ENCODE assay signal across 13 cellular contexts in genomic region chr5:1757511-1757910, GRCh38.
"Had no signal": no experiment of that assay in that cellular context is flagged by ENCODE, and none has a peak within 500 bp of the region (broad histone marks: within the 10 kb centered on the region; RNA-seq: fewer than 3 reads in every experiment).

No MANE protein-coding gene starts in this region.

- H3K4me1 ChIP-seq: upper lobe of left lung had no signal

- H3K4me3 ChIP-seq: hepatocyte, upper lobe of left lung had no signal

- H3K27me3 ChIP-seq: hepatocyte, upper lobe of left lung had no signal

- H2AFZ ChIP-seq: hepatocyte had no signal

- H3K4me1 Mint-ChIP-seq: activated CD4-positive, alpha-beta T cell treated with anti-CD3 and anti-CD28 coated beads, Interleukin-2, amount 10 ng/mL, durations not matched to agents 7 days and 5 days; activated naive CD4-positive, alpha-beta T cell treated with anti-CD3 and anti-CD28 coated beads, Interleukin-2, amount 10 ng/mL, durations not matched to agents 7 days and 5 days; naive thymus-derived CD4-positive, alpha-beta T cell; stimulated activated naive B cell treated with anti-CD40 and anti-IgM and Interleukin-4, amounts not matched to agents 10 μg/mL and 1 μg/mL and 100 μg/mL, for 72 hours had no signal

- H3K27ac ChIP-seq: hepatocyte, upper lobe of left lung had no signal

- H3K27ac Mint-ChIP-seq: activated CD4-positive, alpha-beta T cell treated with anti-CD3 and anti-CD28 coated beads, Interleukin-2, amount 10 ng/mL, durations not matched to agents 7 days and 5 days; activated naive CD4-positive, alpha-beta T cell treated with anti-CD3 and anti-CD28 coated beads, Interleukin-2, amount 10 ng/mL, durations not matched to agents 7 days and 5 days; effector memory CD8-positive, alpha-beta T cell; naive thymus-derived CD4-positive, alpha-beta T cell; stimulated activated naive B cell treated with anti-CD40 and anti-IgM and Interleukin-4, amounts not matched to agents 10 μg/mL and 1 μg/mL and 100 μg/mL, for 72 hours had no signal

- H3K36me3 Mint-ChIP-seq: activated naive CD4-positive, alpha-beta T cell treated with anti-CD3 and anti-CD28 coated beads, Interleukin-2, amount 10 ng/mL, durations not matched to agents 7 days and 5 days had no signal

- H3K4me2 ChIP-seq: hepatocyte had no signal

- ATAC-seq: effector memory CD8-positive, alpha-beta T cell; naive thymus-derived CD4-positive, alpha-beta T cell; right cardiac atrium; stimulated activated naive B cell treated with anti-CD40 and anti-IgM and Interleukin-4, amounts not matched to agents 10 μg/mL and 1 μg/mL and 100 μg/mL, for 72 hours had no signal

- DNase-seq: activated CD4-positive, alpha-beta T cell treated with anti-CD3 and anti-CD28 coated beads, Interleukin-2, amount 10 ng/mL, durations not matched to agents 7 days and 5 days; activated naive CD4-positive, alpha-beta T cell treated with anti-CD3 and anti-CD28 coated beads, Interleukin-2, amount 10 ng/mL, durations not matched to agents 7 days and 5 days; central memory CD4-positive, alpha-beta T cell; effector memory CD8-positive, alpha-beta T cell; kidney glomerular epithelial cell; right cardiac atrium; stimulated activated CD4-positive, alpha-beta T cell treated with anti-CD3 and anti-CD28 coated beads, Interleukin-2, amount 100 ng/mL, for 24 hours; stimulated activated naive B cell treated with anti-CD40 and anti-IgM and Interleukin-4, amounts not matched to agents 10 μg/mL and 1 μg/mL and 100 μg/mL, for 72 hours; substantia nigra; T1000 had no signal

- H3K79me2 ChIP-seq: hepatocyte had no signal

- H3K4me3 Mint-ChIP-seq: activated CD4-positive, alpha-beta T cell treated with anti-CD3 and anti-CD28 coated beads, Interleukin-2, amount 10 ng/mL, durations not matched to agents 7 days and 5 days; activated naive CD4-positive, alpha-beta T cell treated with anti-CD3 and anti-CD28 coated beads, Interleukin-2, amount 10 ng/mL, durations not matched to agents 7 days and 5 days; effector memory CD8-positive, alpha-beta T cell; naive thymus-derived CD4-positive, alpha-beta T cell; stimulated activated naive B cell treated with anti-CD40 and anti-IgM and Interleukin-4, amounts not matched to agents 10 μg/mL and 1 μg/mL and 100 μg/mL, for 72 hours had no signal

- H3K36me3 ChIP-seq: upper lobe of left lung had no signal
